ENCODE assay signal across 1 cellular context in genomic region chr19:17109962-17110598, GRCh38.
TF ChIP-seq lines count a peak whose summit lies in the region.

No MANE protein-coding gene starts in this region.

TF ChIP-seq in WTC11, 78 proteins besides CTCF, POLR2A, EP300 and RAD21 (continued from another document):
- TF ChIP-seq, protein P1, sequence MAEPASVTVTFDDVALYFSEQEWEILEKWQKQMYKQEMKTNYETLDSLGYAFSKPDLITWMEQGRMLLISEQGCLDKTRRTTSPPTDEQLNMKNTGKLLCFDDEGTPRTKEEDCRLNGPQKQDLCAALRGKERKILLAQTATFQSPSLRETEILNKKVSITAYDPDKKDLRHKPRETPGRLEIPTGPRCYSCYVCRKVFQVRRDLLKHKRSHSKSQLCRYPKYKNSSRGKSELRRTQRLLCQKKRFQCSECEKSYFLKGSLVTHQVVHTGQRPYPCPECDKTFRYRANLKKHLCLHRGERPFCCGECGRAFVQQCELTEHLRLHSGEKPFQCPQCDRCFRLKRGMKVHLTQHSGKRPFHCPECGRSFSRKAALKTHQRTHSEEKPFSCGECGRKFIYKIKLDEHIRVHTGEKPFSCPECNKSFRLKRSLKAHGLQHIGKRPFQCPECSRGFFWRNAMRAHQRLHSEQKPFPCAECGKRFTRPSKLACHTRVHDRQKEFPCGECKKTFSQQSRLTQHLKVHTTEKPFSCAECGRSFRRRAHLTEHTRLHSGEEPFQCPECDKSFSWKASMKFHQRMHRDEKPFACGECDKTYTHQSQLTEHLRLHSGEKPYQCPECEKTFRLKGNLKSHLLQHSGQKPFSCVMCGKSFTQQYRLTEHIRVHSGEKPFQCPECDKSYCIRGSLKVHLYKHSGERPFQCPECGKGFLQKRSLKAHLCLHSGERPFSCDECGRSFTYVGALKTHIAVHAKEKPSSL (CRISPR knock-in tag; conservative IDR thresholded peaks at IDR 0.05): no peak
- TF ChIP-seq, protein P2, sequence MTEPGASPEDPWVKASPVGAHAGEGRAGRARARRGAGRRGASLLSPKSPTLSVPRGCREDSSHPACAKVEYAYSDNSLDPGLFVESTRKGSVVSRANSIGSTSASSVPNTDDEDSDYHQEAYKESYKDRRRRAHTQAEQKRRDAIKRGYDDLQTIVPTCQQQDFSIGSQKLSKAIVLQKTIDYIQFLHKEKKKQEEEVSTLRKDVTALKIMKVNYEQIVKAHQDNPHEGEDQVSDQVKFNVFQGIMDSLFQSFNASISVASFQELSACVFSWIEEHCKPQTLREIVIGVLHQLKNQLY (CRISPR knock-in tag; IDR thresholded peaks at IDR 0.05): no peak
- TF ChIP-seq ZBTB21 (CRISPR knock-in tag; IDR thresholded peaks at IDR 0.05; ENCODE audit: borderline replicate concordance): no peak
TF ChIP-seq in WTC11: peak in this region for 0.
